In genomic region chr12:21906919-21907642, GRCh38 we compare ENCODE assay signal across 19 cellular contexts. TPM values are rescaled to one million over a fixed set of nuclear protein-coding genes. Genes with fewer than 3 reads are reported as not detected.
A peak's percentile ranks its signal among the peaks of the same experiment; 100 is the strongest.
DNase-seq lines count a peak whose midpoint lies in the region; ATAC-seq and TF ChIP-seq lines count a peak whose summit lies in the region.
"Had no signal": no experiment of that assay in that cellular context is flagged by ENCODE, and none has a peak within 500 bp of the region (broad histone marks: within the 10 kb centered on the region; RNA-seq: fewer than 3 reads in every experiment).

No MANE protein-coding gene starts in this region.

- no peak overlapping the region for H3K27ac Mint-ChIP-seq in activated naive CD8-positive, alpha-beta T cell treated with anti-CD3 and anti-CD28 coated beads, Interleukin-2, amount 50 U/mL, for 24 hours

- TF ChIP-seq RAD21 in SK-N-SH (IDR thresholded peaks at IDR 0.05; ENCODE audit: low read length): no peak

- no peak overlapping the region for H3K9ac ChIP-seq in SK-N-SH

- no peaks in the 10 kb centered on the region for H3K27me3 ChIP-seq in SK-N-SH (ENCODE audit: insufficient read depth)
- H3K27me3 ChIP-seq: tibial nerve had no signal

- no peaks in the 10 kb centered on the region for H3F3A ChIP-seq in SK-N-SH (replicated peaks; ENCODE audit: insufficient read depth)

- no peaks in the 10 kb centered on the region for H4K20me1 ChIP-seq in SK-N-SH (ENCODE audit: insufficient read depth)

- DNase-seq in SK-N-SH: no peak
- DNase-seq in OCI-M1 (lab: John Stamatoyannopoulos, UW): peak; percentile 16
- DNase-seq in activated naive CD8-positive, alpha-beta T cell treated with anti-CD3 and anti-CD28 coated beads, Interleukin-2, amount 50 U/mL, for 24 hours: no peak
- DNase-seq in NCI-H1436 treated with DMSO at 0.1 percent for 48 hours (lab: John Stamatoyannopoulos, UW): no peak
- DNase-seq in CD1c-positive myeloid dendritic cell (ENCODE audit: extremely low spot score): no peak
- DNase-seq in SHP77 treated with DMSO at 0.1 percent for 48 hours (lab: John Stamatoyannopoulos, UW): no peak
- DNase-seq: activated CD4-positive, alpha-beta T cell treated with anti-CD3 and anti-CD28 coated beads, Interleukin-2, amount 50 U/mL, for 48 hours; activated effector memory CD4-positive, alpha-beta T cell treated with anti-CD3 and anti-CD28 coated beads, Interleukin-2, amount 50 U/mL, for 16 hours; Calu3; lower lobe of right lung; NCI-H1436; NCI-H526 treated with DMSO at 0.1 percent for 48 hours; nucleus accumbens had no signal

- H3K4me3 Mint-ChIP-seq in activated naive CD8-positive, alpha-beta T cell treated with anti-CD3 and anti-CD28 coated beads, Interleukin-2, amount 50 U/mL, for 24 hours: no peak overlapping the region

- no peak overlapping the region for H2AFZ ChIP-seq in SK-N-SH (ENCODE audit: low read depth)

- no peaks in the 10 kb centered on the region for H3K9me3 ChIP-seq in SK-N-SH
- H3K9me3 ChIP-seq: lower lobe of right lung, tibial nerve had no signal

- ATAC-seq in SK-N-SH treated with all-trans-retinoic acid at 6 μM for 48 hours: no peak
- peak; percentile 95 for ATAC-seq in HG02840 (IDR thresholded peaks at IDR 0.05; ENCODE audit: low FRiP score, unreplicated experiment)
- no peak for ATAC-seq in activated naive CD8-positive, alpha-beta T cell treated with anti-CD3 and anti-CD28 coated beads, Interleukin-2, amount 50 U/mL, for 24 hours
- ATAC-seq: K562, lower lobe of right lung, Right ventricle myocardium inferior had no signal

- TF ChIP-seq CTCF in SK-N-SH (IDR thresholded peaks at IDR 0.05): no peak

- POLR2A ChIA-PET in SK-N-SH (lab: Yijun Ruan, JAX): no interaction called here

- no peaks in the 10 kb centered on the region for H3K27me3 Mint-ChIP-seq in activated naive CD8-positive, alpha-beta T cell treated with anti-CD3 and anti-CD28 coated beads, Interleukin-2, amount 50 U/mL, for 24 hours

- H3K4me1 ChIP-seq in SK-N-SH (ENCODE audit: control insufficient read depth in 1 of 2, insufficient read depth in 2 of 2, low read depth in 1 of 2, low read length in 1 of 2): no peaks in the 10 kb centered on the region
- H3K4me1 ChIP-seq: lower lobe of right lung, tibial nerve had no signal

- no peaks in the 10 kb centered on the region for H3K9me3 Mint-ChIP-seq in activated naive CD8-positive, alpha-beta T cell treated with anti-CD3 and anti-CD28 coated beads, Interleukin-2, amount 50 U/mL, for 24 hours

- no peak for TF ChIP-seq EP300 in SK-N-SH (IDR thresholded peaks at IDR 0.05; ENCODE audit: borderline replicate concordance in 1 of 2, low read depth in 1 of 2, low read length in 1 of 2)

- CTCF ChIA-PET in SK-N-SH (lab: Yijun Ruan, JAX): interaction anchor here (1.0 kb wide), 1 partner anchor 83 kb away, joined by 3 read pairs; no protein-coding TSS in a partner anchor

- H3K36me3 ChIP-seq in SK-N-SH (replicated peaks in 1 of 2; ENCODE audit: control insufficient read depth in 1 of 2, insufficient read depth in 2 of 2, low read length in 1 of 2): no peaks in the 10 kb centered on the region
- H3K36me3 ChIP-seq: lower lobe of right lung, tibial nerve had no signal

- no peaks in the 10 kb centered on the region for H3K9me2 ChIP-seq in SK-N-SH

- no peaks in the 10 kb centered on the region for H3K79me2 ChIP-seq in SK-N-SH (ENCODE audit: insufficient read depth)

- H3K36me3 Mint-ChIP-seq in activated naive CD8-positive, alpha-beta T cell treated with anti-CD3 and anti-CD28 coated beads, Interleukin-2, amount 50 U/mL, for 24 hours (ENCODE audit: low read depth): no peaks in the 10 kb centered on the region

- no peaks in the 10 kb centered on the region for H3K4me1 Mint-ChIP-seq in activated naive CD8-positive, alpha-beta T cell treated with anti-CD3 and anti-CD28 coated beads, Interleukin-2, amount 50 U/mL, for 24 hours

- no peak overlapping the region for H3K4me3 ChIP-seq in SK-N-SH (ENCODE audit: low read depth in 2 of 2, low read length in 1 of 2)
- H3K4me3 ChIP-seq: K562, lower lobe of right lung, tibial nerve had no signal

- no peak overlapping the region for H3K4me2 ChIP-seq in SK-N-SH

- no peak overlapping the region for H3K27ac ChIP-seq in SK-N-SH (ENCODE audit: low read depth in 2 of 2, low read length in 1 of 2)
- H3K27ac ChIP-seq: 22Rv1, lower lobe of right lung, tibial nerve had no signal

- 13% methylated on average over 6 of the region's 6 CpGs for WGBS in SK-N-SH (ENCODE audit: low lambda C conversion rate)

TF ChIP-seq in SK-N-SH, 30 proteins besides CTCF, POLR2A, EP300 and RAD21:
- TF ChIP-seq TCF12 (IDR thresholded peaks at IDR 0.05) (peak; percentile 26; the same call in 1 of the 2 replicates), ELF1 (IDR thresholded peaks at IDR 0.05) (no peak), NFIC (IDR thresholded peaks at IDR 0.05; ENCODE audit: borderline replicate concordance) (no peak), SIN3A (IDR thresholded peaks at IDR 0.05; ENCODE audit: borderline replicate concordance, low read depth, low read length) (no peak)

TF ChIP-seq in SK-N-SH treated with all-trans-retinoic acid at 6 μM for 48 hours, 23 proteins besides CTCF, POLR2A, EP300 and RAD21:
- TF ChIP-seq ZFP30 (CRISPR knock-in tag; IDR thresholded peaks at IDR 0.05) (no peak), ZFP3 (CRISPR knock-in tag; IDR thresholded peaks at IDR 0.05) (no peak), ZNF70 (CRISPR knock-in tag; IDR thresholded peaks at IDR 0.05) (no peak), GLIS3 (CRISPR knock-in tag; IDR thresholded peaks at IDR 0.05) (no peak), PATZ1 (CRISPR knock-in tag; IDR thresholded peaks at IDR 0.05; ENCODE audit: borderline replicate concordance) (no peak), TCF4 (CRISPR knock-in tag; IDR thresholded peaks at IDR 0.05; ENCODE audit: borderline replicate concordance) (no peak), TOX (CRISPR knock-in tag; IDR thresholded peaks at IDR 0.05; ENCODE audit: borderline replicate concordance) (no peak), ZNF8 (CRISPR knock-in tag; IDR thresholded peaks at IDR 0.05) (no peak), PPARA (CRISPR knock-in tag; IDR thresholded peaks at IDR 0.05; ENCODE audit: borderline replicate concordance) (no peak), ZC3H10 (CRISPR knock-in tag; IDR thresholded peaks at IDR 0.05) (no peak), ESRRG (CRISPR knock-in tag; IDR thresholded peaks at IDR 0.05) (no peak)
- TF ChIP-seq, protein P1, sequence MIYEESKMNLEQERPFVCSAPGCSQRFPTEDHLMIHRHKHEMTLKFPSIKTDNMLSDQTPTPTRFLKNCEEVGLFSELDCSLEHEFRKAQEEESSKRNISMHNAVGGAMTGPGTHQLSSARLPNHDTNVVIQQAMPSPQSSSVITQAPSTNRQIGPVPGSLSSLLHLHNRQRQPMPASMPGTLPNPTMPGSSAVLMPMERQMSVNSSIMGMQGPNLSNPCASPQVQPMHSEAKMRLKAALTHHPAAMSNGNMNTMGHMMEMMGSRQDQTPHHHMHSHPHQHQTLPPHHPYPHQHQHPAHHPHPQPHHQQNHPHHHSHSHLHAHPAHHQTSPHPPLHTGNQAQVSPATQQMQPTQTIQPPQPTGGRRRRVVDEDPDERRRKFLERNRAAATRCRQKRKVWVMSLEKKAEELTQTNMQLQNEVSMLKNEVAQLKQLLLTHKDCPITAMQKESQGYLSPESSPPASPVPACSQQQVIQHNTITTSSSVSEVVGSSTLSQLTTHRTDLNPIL (CRISPR knock-in tag; IDR thresholded peaks at IDR 0.05; ENCODE audit: low read depth): no peak

RNA-seq across cellular contexts. Expression of gene ABCC9, which starts 34.1 kb away (rescaled TPM):
- 0.02 and 0.06 TPM in 2 replicates for polyA plus RNA-seq in SK-N-SH (2012; rRNA removed)
- polyA plus RNA-seq in SK-N-SH (2012; cell fraction: cytosol; rRNA removed): 0.05 and 0.08 TPM in 2 replicates
- 0.02 and 0.06 TPM in 2 replicates for polyA plus RNA-seq in SK-N-SH (2012; cell fraction: nucleus; rRNA removed)
